21 cellular contexts compared by ENCODE assay signal in genomic region chr14:101179691-101180211, GRCh38.
"Had no signal": no experiment of that assay in that cellular context is flagged by ENCODE, and none has a peak within 500 bp of the region (broad histone marks: within the 10 kb centered on the region; RNA-seq: fewer than 3 reads in every experiment).

No MANE protein-coding gene starts in this region.

- H3K4me1 ChIP-seq: breast epithelium, heart right ventricle, parathyroid adenoma had no signal

- DNase-seq: activated CD4-positive, alpha-beta T cell treated with anti-CD3 and anti-CD28 coated beads, Interleukin-2, amount 10 ng/mL, durations not matched to agents 24 days and 14 days; activated CD8-positive, alpha-beta memory T cell treated with anti-CD3 and anti-CD28 coated beads, Interleukin-2, amount 50 U/mL, for 48 hours; activated naive CD4-positive, alpha-beta T cell; activated naive CD8-positive, alpha-beta T cell treated with anti-CD3 and anti-CD28 coated beads for 36 hours; activated T-cell treated with anti-CD3 and anti-CD28 coated beads, Interleukin-2, amount 50 U/mL, for 4 hours; endodermal cell; heart right ventricle; mammary epithelial cell; midbrain; natural killer cell; stimulated activated CD4-positive, alpha-beta T cell treated with anti-CD3 and anti-CD28 coated beads, Interleukin-4, amount 100 ng/mL, for 1 hour; stimulated activated naive CD4-positive, alpha-beta T cell had no signal

- H3K27me3 Mint-ChIP-seq: activated CD4-positive, alpha-beta T cell treated with anti-CD3 and anti-CD28 coated beads, Interleukin-2, amount 10 ng/mL, durations not matched to agents 24 days and 14 days; activated naive CD8-positive, alpha-beta T cell treated with anti-CD3 and anti-CD28 coated beads for 36 hours had no signal

- H3K9me3 Mint-ChIP-seq: activated CD4-positive, alpha-beta T cell treated with anti-CD3 and anti-CD28 coated beads, Interleukin-2, amount 10 ng/mL, durations not matched to agents 24 days and 14 days; activated T-cell treated with anti-CD3 and anti-CD28 coated beads, Interleukin-2, amount 50 U/mL, for 4 hours; activated T-helper 2 cell treated with anti-CD3 and anti-CD28 coated beads, Interferon-gamma antibody, Interleukin-2, Interleukin-4, amounts not matched to agents 10 μg/mL and 5 μg/mL and 100 μg/mL, durations not matched to agents 14 hours and 24 hours and 36 hours; natural killer cell; type B pancreatic cell had no signal

- H3K4me1 Mint-ChIP-seq: activated CD4-positive, alpha-beta T cell treated with anti-CD3 and anti-CD28 coated beads, Interleukin-2, amount 10 ng/mL, durations not matched to agents 24 days and 14 days; activated naive CD8-positive, alpha-beta T cell treated with anti-CD3 and anti-CD28 coated beads for 36 hours; endodermal cell; natural killer cell had no signal

- H3K9me3 ChIP-seq: neutrophil, thoracic aorta had no signal

- H3K4me3 ChIP-seq: breast epithelium, coronary artery, heart right ventricle, thoracic aorta had no signal

- H3K36me3 Mint-ChIP-seq: activated naive CD8-positive, alpha-beta T cell treated with anti-CD3 and anti-CD28 coated beads for 36 hours; natural killer cell; type B pancreatic cell had no signal

- H3K4me3 Mint-ChIP-seq: activated CD4-positive, alpha-beta T cell treated with anti-CD3 and anti-CD28 coated beads, Interleukin-2, amount 10 ng/mL, durations not matched to agents 24 days and 14 days; activated naive CD8-positive, alpha-beta T cell treated with anti-CD3 and anti-CD28 coated beads for 36 hours; activated T-cell treated with anti-CD3 and anti-CD28 coated beads, Interleukin-2, amount 50 U/mL, for 4 hours; endodermal cell; natural killer cell; type B pancreatic cell had no signal

- H3K27me3 ChIP-seq: neutrophil had no signal

- H3K36me3 ChIP-seq: breast epithelium, heart right ventricle, neutrophil, thoracic aorta had no signal

- H3K27ac ChIP-seq: breast epithelium, coronary artery, heart right ventricle, neutrophil, parathyroid adenoma, thoracic aorta had no signal

- H3K27ac Mint-ChIP-seq: activated CD4-positive, alpha-beta T cell treated with anti-CD3 and anti-CD28 coated beads, Interleukin-2, amount 10 ng/mL, durations not matched to agents 24 days and 14 days; activated naive CD8-positive, alpha-beta T cell treated with anti-CD3 and anti-CD28 coated beads for 36 hours; activated T-helper 2 cell treated with anti-CD3 and anti-CD28 coated beads, Interferon-gamma antibody, Interleukin-2, Interleukin-4, amounts not matched to agents 10 μg/mL and 5 μg/mL and 100 μg/mL, durations not matched to agents 14 hours and 24 hours and 36 hours; endodermal cell; natural killer cell; type B pancreatic cell had no signal

- ATAC-seq: activated CD4-positive, CD25-positive, alpha-beta regulatory T cell treated with anti-CD3 and anti-CD28 coated beads, Interleukin-2, amount 50 U/mL, for 24 hours; activated T-cell treated with anti-CD3 and anti-CD28 coated beads, Interleukin-2, amount 50 U/mL, for 4 hours; heart right ventricle; natural killer cell; SK-N-SH treated with all-trans-retinoic acid at 6 μM for 48 hours had no signal
